23 cellular contexts compared by ENCODE assay signal in the genomic region with DNA sequence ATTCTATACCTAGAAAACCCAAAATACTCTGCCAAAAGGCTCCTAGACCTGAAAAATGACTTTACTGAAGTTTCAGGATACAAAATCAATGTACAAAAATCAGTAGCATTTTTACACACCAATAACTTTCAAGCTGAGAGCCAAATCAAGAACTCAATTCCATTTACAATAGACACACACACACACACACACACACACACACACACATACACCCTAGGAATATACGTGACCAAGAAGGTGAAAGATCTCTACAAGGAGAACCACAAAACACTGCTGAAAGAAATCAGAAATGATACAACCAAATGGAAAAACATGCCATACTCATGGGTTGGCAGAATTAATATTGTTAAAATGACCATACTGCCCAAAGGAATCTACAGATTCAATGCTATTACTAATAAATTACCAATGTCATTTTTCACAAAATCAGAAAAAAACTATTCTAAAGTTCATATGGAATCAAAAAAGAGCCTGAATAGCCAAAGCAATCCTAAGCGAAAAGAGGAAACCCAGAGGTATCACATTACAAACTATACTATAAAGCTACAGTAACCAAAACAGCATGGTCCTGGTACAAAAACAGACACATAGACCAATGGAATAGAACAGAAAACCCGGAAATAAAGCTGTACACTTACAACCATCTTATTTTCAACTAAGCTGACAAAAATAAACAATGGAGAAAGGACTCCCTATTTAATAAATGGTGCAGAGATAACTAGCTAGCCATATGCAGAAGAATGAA.
"Had no signal": no experiment of that assay in that cellular context is flagged by ENCODE, and none has a peak within 500 bp of the region (broad histone marks: within the 10 kb centered on the region; RNA-seq: fewer than 3 reads in every experiment).

No MANE protein-coding gene starts in this region.

- H3K4me3 ChIP-seq: breast epithelium, dorsolateral prefrontal cortex, gastrocnemius medialis, left ventricle myocardium inferior, smooth muscle cell, upper lobe of left lung had no signal

- DNase-seq: activated CD4-positive, alpha-beta T cell treated with anti-CD3 and anti-CD28 coated beads for 1 hour; activated CD4-positive, alpha-beta T cell treated with anti-CD3 and anti-CD28 coated beads, Interleukin-2, amount 50 U/mL, for 4 hours; activated CD8-positive, alpha-beta memory T cell treated with anti-CD3 and anti-CD28 coated beads for 24 hours; activated CD8-positive, alpha-beta memory T cell treated with anti-CD3 and anti-CD28 coated beads, Interleukin-2, amount 50 U/mL, for 4 hours; activated T-cell treated with anti-CD3 and anti-CD28 coated beads, Interleukin-2, amount 50 U/mL, for 24 hours; dorsolateral prefrontal cortex; effector memory CD8-positive, alpha-beta T cell; gastrocnemius medialis; hippocampal formation; left ventricle myocardium inferior; nucleus accumbens; posterior cingulate gyrus; stimulated activated CD4-positive, alpha-beta T cell treated with anti-CD3 and anti-CD28 coated beads, Interleukin-2, amount 100 ng/mL, for 48 hours; stimulated activated CD8-positive, alpha-beta memory T cell treated with anti-CD3 and anti-CD28 coated beads, Interleukin-4, amount 100 ng/mL, for 48 hours; stimulated activated naive B cell treated with anti-CD40 and anti-IgM and Interleukin-4, amounts not matched to agents 10 μg/mL and 1 μg/mL and 100 μg/mL, for 72 hours; T-helper 9 cell had no signal

- ATAC-seq: activated T-helper 17 cell treated with anti-CD3 and anti-CD28 coated beads, Interleukin-2, amount 50 U/mL, for 72 hours; effector memory CD8-positive, alpha-beta T cell; esophagus mucosa; gastrocnemius medialis; stimulated activated naive B cell treated with anti-CD40 and anti-IgM and Interleukin-4, amounts not matched to agents 10 μg/mL and 1 μg/mL and 100 μg/mL, for 72 hours had no signal

- FAIRE-seq: colon, endothelial cell of umbilical vein had no signal

- H3K27me3 ChIP-seq: breast epithelium, dorsolateral prefrontal cortex, gastrocnemius medialis, upper lobe of left lung had no signal

- H3K4me2 ChIP-seq: smooth muscle cell had no signal

- H3K36me3 ChIP-seq: breast epithelium, gastrocnemius medialis, upper lobe of left lung had no signal

- H3K9me3 ChIP-seq: upper lobe of left lung had no signal

- H3K4me1 ChIP-seq: breast epithelium, gastrocnemius medialis had no signal

- H3K27ac ChIP-seq: breast epithelium, dorsolateral prefrontal cortex, gastrocnemius medialis, left ventricle myocardium inferior had no signal
